ENCODE assay signal across 11 cellular contexts in genomic region chr5:12093586-12093985, GRCh38.
"Had no signal": no experiment of that assay in that cellular context is flagged by ENCODE, and none has a peak within 500 bp of the region (broad histone marks: within the 10 kb centered on the region; RNA-seq: fewer than 3 reads in every experiment).

No MANE protein-coding gene starts in this region.

- H3K36me3 ChIP-seq: HAP-1 had no signal

- H3K9ac ChIP-seq: GM23248 had no signal

- DNase-seq: GM23248, GOT3, H7, H9, HCEC 1CT, HFFc6 had no signal

- H3K4me3 ChIP-seq: GM23248, GM23338, HAP-1 had no signal

- FAIRE-seq: H1, H54 had no signal

- H3K27ac ChIP-seq: GM23248 had no signal

- H3K4me2 ChIP-seq: GM23338 had no signal

- H2AFZ ChIP-seq: GM23248, GM23338 had no signal

- ATAC-seq: GM23338, HCT116 had no signal

- H3K4me1 ChIP-seq: HAP-1 had no signal
